In the genomic region with DNA sequence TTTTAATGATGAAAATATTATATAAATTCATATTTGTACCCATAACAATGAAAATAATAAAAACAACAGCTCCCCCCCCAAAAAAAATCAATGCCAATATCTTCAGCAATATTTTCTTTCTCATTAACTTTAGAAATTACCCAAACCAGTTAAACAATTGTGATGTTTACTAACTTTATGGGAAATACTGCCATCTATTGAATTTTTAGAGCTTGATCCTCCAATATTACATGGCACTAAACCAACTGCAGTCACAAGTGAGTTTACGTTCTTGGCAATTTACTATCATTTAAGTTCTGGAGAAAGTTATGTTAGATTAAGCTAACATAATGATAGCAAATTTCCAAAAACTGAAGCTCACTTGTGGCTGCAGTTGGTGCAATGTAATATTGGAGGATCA, we compare ENCODE assay signal across 9 cellular contexts.
DNase-seq lines count a peak whose midpoint lies in the region; ATAC-seq and TF ChIP-seq lines count a peak whose summit lies in the region.
"Had no signal": no experiment of that assay in that cellular context is flagged by ENCODE, and none has a peak within 500 bp of the region (broad histone marks: within the 10 kb centered on the region; RNA-seq: fewer than 3 reads in every experiment).

No MANE protein-coding gene starts in this region.

- H3K4me1 Mint-ChIP-seq in nephron (no peaks in the 10 kb centered on the region), mesothelial cell of epicardium (peaks cover 2% of the 10 kb centered on the region)

- DNase-seq in GM13977 (ENCODE audit: low spot score) (no peak), NCI-H2081 treated with DMSO at 0.1 percent for 48 hours (lab: John Stamatoyannopoulos, UW) (peak; percentile 16), adrenal gland (no peak), mesothelial cell of epicardium (ENCODE audit: low spot score in 2 of 2, unreplicated experiment in 2 of 2) (no peak)

- no peaks in the 10 kb centered on the region for H3K36me3 ChIP-seq in adrenal gland (replicated peaks in 1 of 2)

- WGBS in adrenal gland, 4 donors: 4 to 10% (median 9%) methylated on average over 1 of the region's 1 CpG

- H3K4me3 ChIP-seq in adrenal gland: no peak overlapping the region
- H3K4me3 ChIP-seq: lung had no signal

- no peak overlapping the region for H3K27ac ChIP-seq in adrenal gland

- in situ Hi-C loops in GM13977 (cut with MboI; ENCODE audit: low pct_unique_long_range_greater_than_20kb, low sequenced_read_pairs, unreplicated experiment): no loop called here

- H3K27ac Mint-ChIP-seq in nephron (no peak overlapping the region), mesothelial cell of epicardium (no peak overlapping the region)

- intact Hi-C loops in adrenal gland (cut with DNase I): no loop called here

- H3K4me1 ChIP-seq in adrenal gland (replicated peaks in 1 of 2): no peaks in the 10 kb centered on the region

- H3K36me3 Mint-ChIP-seq in nephron (ENCODE audit: low read depth): no peaks in the 10 kb centered on the region
- no peaks in the 10 kb centered on the region for H3K36me3 Mint-ChIP-seq in mesothelial cell of epicardium

- no peaks in the 10 kb centered on the region for H3K27me3 ChIP-seq in adrenal gland

- no peaks in the 10 kb centered on the region for H3K27me3 Mint-ChIP-seq in nephron (ENCODE audit: low read depth)
- H3K27me3 Mint-ChIP-seq in mesothelial cell of epicardium (ENCODE audit: low read depth): no peaks in the 10 kb centered on the region

- H3K9me3 Mint-ChIP-seq in nephron (no peaks in the 10 kb centered on the region), mesothelial cell of epicardium (no peaks in the 10 kb centered on the region)

- peak; percentile 29 for TF ChIP-seq CTCF in GM13977 (IDR thresholded peaks at IDR 0.05; ENCODE audit: extremely low read depth, insufficient read depth, missing control alignments)
- peak in 4 of 6 experiments; percentile 27 to 37 (median 32) for TF ChIP-seq CTCF in adrenal gland (IDR thresholded peaks at IDR 0.05)
- peak; percentile 34 to 36 (median 34) for TF ChIP-seq CTCF in nephron (IDR thresholded peaks at IDR 0.05; ENCODE audit: unreplicated experiment in 3 of 3)
- TF ChIP-seq CTCF in mesothelial cell of epicardium (IDR thresholded peaks at IDR 0.05; ENCODE audit: unreplicated experiment): no peak

- no peak overlapping the region for H3K4me3 Mint-ChIP-seq in nephron
- no peak overlapping the region for H3K4me3 Mint-ChIP-seq in mesothelial cell of epicardium

- no peak for ATAC-seq in HG02763 (IDR thresholded peaks at IDR 0.05; ENCODE audit: unreplicated experiment)
- no peak for ATAC-seq in GM21737 (IDR thresholded peaks at IDR 0.05; ENCODE audit: unreplicated experiment)
- ATAC-seq: Right ventricle myocardium inferior had no signal

- H3K9me3 ChIP-seq in adrenal gland (replicated peaks in 1 of 3): no peaks in the 10 kb centered on the region

- no peak for TF ChIP-seq POLR2A in adrenal gland (IDR thresholded peaks at IDR 0.05)
